Comparison of ENCODE assay signal across 1 cellular context in genomic region chr10:19417740-19418139, GRCh38.
TF ChIP-seq lines count a peak whose summit lies in the region.

No MANE protein-coding gene starts in this region.

TF ChIP-seq in WTC11, 78 proteins besides CTCF, POLR2A, EP300 and RAD21 (continued from another document):
- TF ChIP-seq, protein P1, sequence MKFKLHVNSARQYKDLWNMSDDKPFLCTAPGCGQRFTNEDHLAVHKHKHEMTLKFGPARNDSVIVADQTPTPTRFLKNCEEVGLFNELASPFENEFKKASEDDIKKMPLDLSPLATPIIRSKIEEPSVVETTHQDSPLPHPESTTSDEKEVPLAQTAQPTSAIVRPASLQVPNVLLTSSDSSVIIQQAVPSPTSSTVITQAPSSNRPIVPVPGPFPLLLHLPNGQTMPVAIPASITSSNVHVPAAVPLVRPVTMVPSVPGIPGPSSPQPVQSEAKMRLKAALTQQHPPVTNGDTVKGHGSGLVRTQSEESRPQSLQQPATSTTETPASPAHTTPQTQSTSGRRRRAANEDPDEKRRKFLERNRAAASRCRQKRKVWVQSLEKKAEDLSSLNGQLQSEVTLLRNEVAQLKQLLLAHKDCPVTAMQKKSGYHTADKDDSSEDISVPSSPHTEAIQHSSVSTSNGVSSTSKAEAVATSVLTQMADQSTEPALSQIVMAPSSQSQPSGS (CRISPR knock-in tag; IDR thresholded peaks at IDR 0.05; ENCODE audit: borderline replicate concordance, low read depth), result no peak
- TF ChIP-seq, protein P2, sequence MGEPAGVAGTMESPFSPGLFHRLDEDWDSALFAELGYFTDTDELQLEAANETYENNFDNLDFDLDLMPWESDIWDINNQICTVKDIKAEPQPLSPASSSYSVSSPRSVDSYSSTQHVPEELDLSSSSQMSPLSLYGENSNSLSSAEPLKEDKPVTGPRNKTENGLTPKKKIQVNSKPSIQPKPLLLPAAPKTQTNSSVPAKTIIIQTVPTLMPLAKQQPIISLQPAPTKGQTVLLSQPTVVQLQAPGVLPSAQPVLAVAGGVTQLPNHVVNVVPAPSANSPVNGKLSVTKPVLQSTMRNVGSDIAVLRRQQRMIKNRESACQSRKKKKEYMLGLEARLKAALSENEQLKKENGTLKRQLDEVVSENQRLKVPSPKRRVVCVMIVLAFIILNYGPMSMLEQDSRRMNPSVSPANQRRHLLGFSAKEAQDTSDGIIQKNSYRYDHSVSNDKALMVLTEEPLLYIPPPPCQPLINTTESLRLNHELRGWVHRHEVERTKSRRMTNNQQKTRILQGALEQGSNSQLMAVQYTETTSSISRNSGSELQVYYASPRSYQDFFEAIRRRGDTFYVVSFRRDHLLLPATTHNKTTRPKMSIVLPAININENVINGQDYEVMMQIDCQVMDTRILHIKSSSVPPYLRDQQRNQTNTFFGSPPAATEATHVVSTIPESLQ (CRISPR knock-in tag; IDR thresholded peaks at IDR 0.05), result no peak
- no peak for TF ChIP-seq E2F4 (CRISPR knock-in tag; IDR thresholded peaks at IDR 0.05; ENCODE audit: borderline replicate concordance, low read depth)
